In genomic region chr1:56506314-56506743, GRCh38 we compare ENCODE assay signal across 15 cellular contexts.
DNase-seq lines count a peak whose midpoint lies in the region; ATAC-seq and TF ChIP-seq lines count a peak whose summit lies in the region.
"Had no signal": no experiment of that assay in that cellular context is flagged by ENCODE, and none has a peak within 500 bp of the region (broad histone marks: within the 10 kb centered on the region; RNA-seq: fewer than 3 reads in every experiment).

No MANE protein-coding gene starts in this region.

- H3K4me3 Mint-ChIP-seq in osteocyte (ENCODE audit: unreplicated experiment): no peak overlapping the region
- H3K4me3 Mint-ChIP-seq: activated CD8-positive, alpha-beta memory T cell treated with anti-CD3 and anti-CD28 coated beads, Interleukin-2, amount 10 ng/mL, durations not matched to agents 7 days and 5 days; activated naive CD4-positive, alpha-beta T cell treated with anti-CD3 and anti-CD28 coated beads, Interleukin-2, amount 50 U/mL, for 24 hours; stimulated activated naive CD8-positive, alpha-beta T cell treated with anti-CD3 and anti-CD28 coated beads, Interleukin-15, Interleukin-2, amounts not matched to agents 100 ng/mL and 50 ng/mL, for 24 hours had no signal

- intact Hi-C loops in right cardiac atrium (cut with DNase I): loop anchor here in 1 of 4 donors (10.0 kb wide), 1 partner anchor 68 kb away; the partner anchor contains the start of gene PLPP3

- H3K27ac Mint-ChIP-seq in osteocyte (ENCODE audit: unreplicated experiment): peak overlapping the region; percentile 40
- H3K27ac Mint-ChIP-seq: activated CD8-positive, alpha-beta memory T cell treated with anti-CD3 and anti-CD28 coated beads, Interleukin-2, amount 10 ng/mL, durations not matched to agents 7 days and 5 days; activated naive CD4-positive, alpha-beta T cell treated with anti-CD3 and anti-CD28 coated beads, Interleukin-2, amount 50 U/mL, for 24 hours; stimulated activated naive CD8-positive, alpha-beta T cell treated with anti-CD3 and anti-CD28 coated beads, Interleukin-15, Interleukin-2, amounts not matched to agents 100 ng/mL and 50 ng/mL, for 24 hours had no signal

- H3K4me3 ChIP-seq in HL-60 (replicated peaks; ENCODE audit: insufficient read depth, low read length) (no peak overlapping the region), right cardiac atrium (ENCODE audit: low read length) (no peak overlapping the region)

- no peak for TF ChIP-seq CTCF in HL-60 (IDR thresholded peaks at IDR 0.05; ENCODE audit: insufficient read depth, low read length)
- no peak for TF ChIP-seq CTCF in osteocyte (IDR thresholded peaks at IDR 0.05)

- peak; percentile 34 to 47 for ATAC-seq in right cardiac atrium
- ATAC-seq in GM21423 (IDR thresholded peaks at IDR 0.05; ENCODE audit: unreplicated experiment): no peak
- ATAC-seq: activated CD8-positive, alpha-beta memory T cell treated with anti-CD3 and anti-CD28 coated beads, Interleukin-2, amount 10 ng/mL, durations not matched to agents 7 days and 5 days had no signal

- DNase-seq in HL-60 (ENCODE audit: low read depth in 1 of 2, low spot score in 1 of 2) (peak; percentile 38 to 60), SKM-1 (lab: John Stamatoyannopoulos, UW; ENCODE audit: unreplicated experiment) (peak; percentile 32), right cardiac atrium (peak in 2 of 3 donors; percentile 55 to 63), osteocyte (ENCODE audit: extremely low spot score, unreplicated experiment) (no peak), kidney tubule cell (ENCODE audit: low spot score) (no peak)
- no peak for DNase-seq in stimulated activated CD4-positive, alpha-beta T cell treated with anti-CD3 and anti-CD28 coated beads, Interleukin-4, amount 100 ng/mL, for 1 hour
- DNase-seq in activated CD4-positive, alpha-beta T cell treated with anti-CD3 and anti-CD28 coated beads, Interleukin-2, amount 50 U/mL, for 4 hours: no peak
- DNase-seq: activated CD8-positive, alpha-beta memory T cell treated with anti-CD3 and anti-CD28 coated beads, Interleukin-2, amount 10 ng/mL, durations not matched to agents 7 days and 5 days; C1 segment of cervical spinal cord; cerebellar nuclear complex; GDM1; NCI-H2029 treated with DMSO at 0.1 percent for 48 hours had no signal

- H3K9me3 Mint-ChIP-seq in osteocyte (ENCODE audit: unreplicated experiment): no peaks in the 10 kb centered on the region
- H3K9me3 Mint-ChIP-seq: activated naive CD4-positive, alpha-beta T cell treated with anti-CD3 and anti-CD28 coated beads, Interleukin-2, amount 50 U/mL, for 24 hours had no signal

- H3K4me1 ChIP-seq in right cardiac atrium (ENCODE audit: control insufficient read depth, insufficient read depth, low read length): peaks cover 45% of the 10 kb centered on the region

- H3K4me1 Mint-ChIP-seq in osteocyte (ENCODE audit: unreplicated experiment): peaks cover 31% of the 10 kb centered on the region
- H3K4me1 Mint-ChIP-seq: activated CD8-positive, alpha-beta memory T cell treated with anti-CD3 and anti-CD28 coated beads, Interleukin-2, amount 10 ng/mL, durations not matched to agents 7 days and 5 days; activated naive CD4-positive, alpha-beta T cell treated with anti-CD3 and anti-CD28 coated beads, Interleukin-2, amount 50 U/mL, for 24 hours had no signal

- no peak overlapping the region; the same call in none of the 2 replicates for H3K27ac ChIP-seq in HL-60 (replicated peaks)
- peak overlapping the region; percentile 10 for H3K27ac ChIP-seq in right cardiac atrium (ENCODE audit: low read length)

- 28% methylated on average over 10 of the region's 10 CpGs for WGBS in right cardiac atrium

- H3K27me3 ChIP-seq in HL-60 (ENCODE audit: insufficient read depth, poor library complexity, severe bottlenecking) (no peaks in the 10 kb centered on the region), right cardiac atrium (ENCODE audit: control insufficient read depth, insufficient read depth) (no peaks in the 10 kb centered on the region)

- peaks cover 91% of the 10 kb centered on the region for H3K36me3 Mint-ChIP-seq in osteocyte (ENCODE audit: unreplicated experiment)
- H3K36me3 Mint-ChIP-seq: activated CD8-positive, alpha-beta memory T cell treated with anti-CD3 and anti-CD28 coated beads, Interleukin-2, amount 10 ng/mL, durations not matched to agents 7 days and 5 days; activated naive CD4-positive, alpha-beta T cell treated with anti-CD3 and anti-CD28 coated beads, Interleukin-2, amount 50 U/mL, for 24 hours had no signal

- no peaks in the 10 kb centered on the region for H3K27me3 Mint-ChIP-seq in osteocyte (ENCODE audit: unreplicated experiment)
- H3K27me3 Mint-ChIP-seq: activated CD8-positive, alpha-beta memory T cell treated with anti-CD3 and anti-CD28 coated beads, Interleukin-2, amount 10 ng/mL, durations not matched to agents 7 days and 5 days had no signal

- H3K9me3 ChIP-seq in right cardiac atrium (ENCODE audit: control insufficient read depth, low read length): no peaks in the 10 kb centered on the region

Comparison
In these comparisons a context has a peak if more than half of its experiments do, and no peak if none do; other contexts are left out.
1. DNase-seq: peak in HL-60 (2 of 2), SKM-1 (single experiment) and right cardiac atrium (2 of 3); none in osteocyte (single experiment), stimulated activated CD4-positive, alpha-beta T cell treated with anti-CD3 and anti-CD28 coated beads, Interleukin-4, amount 100 ng/mL, for 1 hour (single experiment), activated CD4-positive, alpha-beta T cell treated with anti-CD3 and anti-CD28 coated beads, Interleukin-2, amount 50 U/mL, for 4 hours (0 of 2) and kidney tubule cell (single experiment).